Comparison of ENCODE assay signal across 8 cellular contexts in the genomic region with DNA sequence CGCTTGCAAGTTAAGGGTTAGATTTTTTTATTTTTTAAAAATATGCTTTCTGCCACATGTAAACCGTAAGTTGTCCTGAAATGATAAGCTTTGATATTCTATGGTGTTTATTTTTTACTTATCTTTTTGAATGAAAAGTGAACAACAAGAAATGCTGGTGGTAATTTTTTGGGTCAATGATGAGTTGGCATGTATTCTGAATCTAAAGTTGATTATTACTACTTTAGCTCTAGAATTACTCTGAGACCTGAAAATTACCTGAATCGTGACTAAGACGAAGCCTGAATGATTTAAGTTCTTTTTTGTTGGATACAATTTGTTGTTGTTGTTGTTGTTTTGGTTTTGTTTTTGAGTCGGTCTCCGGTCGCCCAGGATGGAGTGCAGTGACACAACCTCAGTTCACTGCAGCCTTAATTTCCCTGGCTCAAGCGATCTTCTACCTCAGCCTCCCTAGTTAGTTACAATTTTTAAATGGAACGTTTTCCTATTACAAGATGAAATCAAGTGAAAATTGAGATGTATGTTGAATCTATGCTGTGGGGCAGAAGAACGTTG. TPM values are rescaled to one million over a fixed set of nuclear protein-coding genes. Genes with fewer than 3 reads are reported as not detected.
DNase-seq lines count a peak whose midpoint lies in the region; ATAC-seq and TF ChIP-seq lines count a peak whose summit lies in the region.

No MANE protein-coding gene starts in this region.

- no peak for ATAC-seq in PC-3
- ATAC-seq in HG03378 (IDR thresholded peaks at IDR 0.05; ENCODE audit: unreplicated experiment) = no peak

- TF ChIP-seq CTCF in Caco-2 (IDR thresholded peaks at IDR 0.05; ENCODE audit: insufficient read depth in 1 of 2, low read depth in 1 of 2, low read length in 1 of 2, severe bottlenecking in 1 of 2, unreplicated experiment in 1 of 2) (no peak), PC-3 (conservative IDR thresholded peaks at IDR 0.05; ENCODE audit: low read depth, low read length) (no peak), epithelial cell of esophagus (IDR thresholded peaks at IDR 0.05; ENCODE audit: insufficient read depth, low read depth, low read length, missing control alignments) (no peak), osteoblast (IDR thresholded peaks at IDR 0.05; ENCODE audit: extremely low read depth, low read depth, low read length) (no peak)

- DNase-seq in Caco-2 (no peak), PC-3 (no peak), epithelial cell of esophagus (ENCODE audit: low read depth) (no peak), osteoblast (ENCODE audit: insufficient read length, low spot score, missing footprints) (no peak), COR-L47 (lab: John Stamatoyannopoulos, UW) (no peak), NCI-H524 treated with DMSO at 0.1 percent for 48 hours (lab: John Stamatoyannopoulos, UW) (no peak), C1 segment of cervical spinal cord (lab: John Stamatoyannopoulos, UW) (no peak)

- H3K9me3 Mint-ChIP-seq in Caco-2 (ENCODE audit: unreplicated experiment) = no peaks in the 10 kb centered on the region

- BruUV-seq in Caco-2 (replicated peaks; lab: Mats Ljungman, UMichigan) (no TSS peak), PC-3 (replicated peaks; lab: Mats Ljungman, UMichigan) (no TSS peak)

- H3K4me2 ChIP-seq in PC-3 (ENCODE audit: low read length) (peak overlapping the region; percentile 95), osteoblast (ENCODE audit: insufficient read depth, low read length) (peak overlapping the region; percentile 86)

- H3K36me3 Mint-ChIP-seq in Caco-2 (ENCODE audit: insufficient read depth, unreplicated experiment) = peaks cover 62% of the 10 kb centered on the region

- H4K20me1 ChIP-seq in PC-3 (ENCODE audit: low read length) = peaks cover 55% of the 10 kb centered on the region
- peaks cover 52% of the 10 kb centered on the region for H4K20me1 ChIP-seq in osteoblast (ENCODE audit: insufficient read depth, low read length)

- no peaks in the 10 kb centered on the region for H3K27me3 Mint-ChIP-seq in Caco-2 (ENCODE audit: insufficient read depth, unreplicated experiment)

- peaks cover 6% of the 10 kb centered on the region for H3K4me1 Mint-ChIP-seq in Caco-2 (ENCODE audit: low read depth, unreplicated experiment)

- POLR2A ChIA-PET in Caco-2 (lab: Charles Lee) = no interaction called here
- POLR2A ChIA-PET in PC-3 (lab: Charles Lee; ENCODE audit: unreplicated experiment) = no interaction called here

- peak overlapping the region; percentile 98 for H3K4me3 Mint-ChIP-seq in Caco-2 (ENCODE audit: unreplicated experiment)

- H2AFZ ChIP-seq in PC-3 (ENCODE audit: low read length) (no peak overlapping the region), osteoblast (ENCODE audit: low read length) (no peak overlapping the region)

- H3K9ac ChIP-seq in PC-3 (ENCODE audit: low read length) = peak overlapping the region; percentile 99

- H3K4me1 ChIP-seq in Caco-2 (peaks cover 24% of the 10 kb centered on the region), PC-3 (ENCODE audit: insufficient read depth, low read length) (peaks cover 37% of the 10 kb centered on the region), osteoblast (ENCODE audit: insufficient read depth, low read length) (peaks cover 35% of the 10 kb centered on the region)

- peak overlapping the region; percentile 60 for H3K4me3 ChIP-seq in Caco-2 (ENCODE audit: low read depth, low read length)
- peak overlapping the region; percentile 95 for H3K4me3 ChIP-seq in PC-3 (ENCODE audit: low read length)
- peak overlapping the region; percentile 96 for H3K4me3 ChIP-seq in epithelial cell of esophagus (ENCODE audit: low read length)
- peak overlapping the region; percentile 85 for H3K4me3 ChIP-seq in osteoblast (ENCODE audit: insufficient read depth, low read length)

- peak overlapping the region; percentile 97 for H3K27ac Mint-ChIP-seq in Caco-2 (ENCODE audit: unreplicated experiment)

- H3K27ac ChIP-seq in PC-3 (ENCODE audit: low read length) (peak overlapping the region; percentile 60; the same call in 1 of the 2 replicates), osteoblast (ENCODE audit: low read depth, low read length) (peak overlapping the region; percentile 75)

- intact Hi-C loops in Caco-2 (cut with micrococcal nuclease; ENCODE audit: unreplicated experiment) = loop anchor here (2.0 to 10.0 kb wide), 4 partner anchors 55 to 522 kb away; partner anchors contain the start of gene ACADM
- intact Hi-C loops in PC-3 (cut with micrococcal nuclease) = loop anchor here (1.0 to 5.0 kb wide), 2 partner anchors 63 to 160 kb away; partner anchors contain the start of gene ACADM

- peaks cover 65% of the 10 kb centered on the region for H3K79me2 ChIP-seq in PC-3 (ENCODE audit: low read length)
- peaks cover 46% of the 10 kb centered on the region for H3K79me2 ChIP-seq in osteoblast (ENCODE audit: insufficient read depth, low read length)

- CTCF ChIA-PET in Caco-2 (lab: Charles Lee) = no interaction called here
- CTCF ChIA-PET in PC-3 (lab: Charles Lee) = no interaction called here

- H3K36me3 ChIP-seq in Caco-2 (ENCODE audit: control insufficient read depth, insufficient read depth, low read length) (no peaks in the 10 kb centered on the region; the same call in 1 of the 2 replicates), PC-3 (ENCODE audit: low read depth, low read length) (peaks cover 51% of the 10 kb centered on the region), osteoblast (ENCODE audit: insufficient read depth, low read length) (peaks cover 42% of the 10 kb centered on the region)

- no peaks in the 10 kb centered on the region for H3K9me2 ChIP-seq in PC-3 (replicated peaks; ENCODE audit: low read length)

- peaks cover 8% of the 10 kb centered on the region for H3F3A ChIP-seq in PC-3 (ENCODE audit: low read length, unreplicated experiment)

- H3K27me3 ChIP-seq in Caco-2 (replicated peaks; ENCODE audit: control insufficient read depth, insufficient read depth, low read length) = no peaks in the 10 kb centered on the region
- no peaks in the 10 kb centered on the region for H3K27me3 ChIP-seq in PC-3 (ENCODE audit: low read length)
- no peaks in the 10 kb centered on the region for H3K27me3 ChIP-seq in osteoblast (ENCODE audit: insufficient read depth, low read length)

- H3K9me3 ChIP-seq in Caco-2 = no peaks in the 10 kb centered on the region
- no peaks in the 10 kb centered on the region for H3K9me3 ChIP-seq in PC-3 (ENCODE audit: low read length)
- H3K9me3 ChIP-seq in osteoblast (ENCODE audit: low read depth, low read length) = no peaks in the 10 kb centered on the region

RNA-seq across cellular contexts. Expression of gene RABGGTB, which starts 0.9 kb away (rescaled TPM):
- total RNA-seq in Caco-2 (2022) = 88.6 and 96.0 TPM in 2 replicates
- total RNA-seq in PC-3 (2014; rRNA removed) = 88.0 and 91.7 TPM in 2 replicates
- total RNA-seq in osteoblast = 66.0 and 76.0 TPM in 2 replicates

RNA-seq across cellular contexts. Expression of gene MSH4, which starts 9.7 kb away (rescaled TPM):
- total RNA-seq in Caco-2 (2022) (0.34 and 0.49 TPM in 2 replicates), PC-3 (2014; rRNA removed) (0.17 TPM in 1 of 2 replicates, not detected in the other), osteoblast (under 0.01 and 0.29 TPM in 2 replicates)
